Comparison of ENCODE assay signal across 8 cellular contexts in the genomic region with DNA sequence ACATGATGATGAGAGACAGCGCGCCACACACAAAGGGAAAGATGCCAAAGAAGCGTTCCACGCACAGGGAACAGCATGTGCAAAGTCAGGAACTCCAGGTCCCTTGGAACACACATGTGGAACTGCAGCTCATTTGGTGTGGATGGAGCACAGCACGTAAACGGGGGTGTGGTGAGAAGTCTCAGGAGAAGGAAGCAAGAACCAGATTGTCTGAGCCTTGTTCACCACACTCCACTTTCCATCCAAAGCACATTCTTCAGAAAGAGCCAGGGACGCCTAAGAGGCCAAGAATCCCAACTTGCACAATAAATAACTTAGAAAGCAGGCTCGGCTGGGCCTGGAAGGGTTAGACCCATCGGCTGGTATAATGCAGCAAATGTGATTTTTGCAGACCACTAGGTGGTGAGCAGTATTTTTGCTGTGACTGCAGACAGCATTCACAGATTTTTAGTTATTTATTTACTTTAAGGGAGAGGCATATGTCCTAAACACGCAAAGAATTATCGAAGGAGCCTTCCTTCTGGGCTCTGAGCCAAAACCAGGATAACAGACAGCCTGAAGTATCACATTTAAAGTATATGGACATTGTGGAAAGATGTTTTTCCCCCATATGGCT. TPM values are rescaled to one million over a fixed set of nuclear protein-coding genes. Genes with fewer than 3 reads are reported as not detected.
DNase-seq lines count a peak whose midpoint lies in the region; ATAC-seq and TF ChIP-seq lines count a peak whose summit lies in the region.

No MANE protein-coding gene starts in this region.

- 95% methylated on average over 8 to 11 of the region's 11 CpGs for WGBS in endodermal cell (ENCODE audit: insufficient coverage in 1 of 2, insufficient read length in 1 of 2), 2 experiments

- H3K9ac ChIP-seq in endodermal cell (ENCODE audit: extremely low read depth, low read length, poor library complexity, severe bottlenecking), result no peak overlapping the region

- H3K27ac Mint-ChIP-seq in endodermal cell (no peak overlapping the region), naive B cell (peak overlapping the region in 5 of 6 donors; percentile 26 to 92 (median 60))

- DNase-seq in OCI-LY7 (ENCODE audit: low spot score), result no peak
- no peak for DNase-seq in endodermal cell
- no peak for DNase-seq in naive B cell
- no peak for DNase-seq in stimulated activated CD4-positive, alpha-beta T cell treated with anti-CD3 and anti-CD28 coated beads, Interleukin-4, amount 100 ng/mL, for 4 hours
- no peak for DNase-seq in stimulated activated CD4-positive, alpha-beta T cell treated with anti-CD3 and anti-CD28 coated beads, Interleukin-1b, Interleukin-23, amount 100 ng/mL, for 48 hours

- peaks cover 34% of the 10 kb centered on the region for H3K4me1 Mint-ChIP-seq in endodermal cell
- H3K4me1 Mint-ChIP-seq in naive B cell, result peaks cover 65 to 89% (median 87%) of the 10 kb centered on the region in 3 donors

- H3K9me3 Mint-ChIP-seq in endodermal cell, result no peaks in the 10 kb centered on the region
- H3K9me3 Mint-ChIP-seq in naive B cell, result no peaks in the 10 kb centered on the region

- H3K36me3 Mint-ChIP-seq in endodermal cell (ENCODE audit: low read depth) (no peaks in the 10 kb centered on the region), naive B cell (peaks cover 0 to 8% of the 10 kb centered on the region in 2 donors)

- ATAC-seq in naive B cell (ENCODE audit: low read depth in 2 of 2), result no peak
- no peak for ATAC-seq in HG02610 (IDR thresholded peaks at IDR 0.05; ENCODE audit: unreplicated experiment)
- no peak for ATAC-seq in GM21529 (IDR thresholded peaks at IDR 0.05; ENCODE audit: unreplicated experiment)

- H3K27ac ChIP-seq in OCI-LY7 (ENCODE audit: low read depth, low read length, poor library complexity, severe bottlenecking) (no peak overlapping the region), endodermal cell (ENCODE audit: low read depth, low read length) (no peak overlapping the region)

- no peaks in the 10 kb centered on the region for H3K36me3 ChIP-seq in OCI-LY7 (ENCODE audit: insufficient read depth, low read length)
- no peaks in the 10 kb centered on the region for H3K36me3 ChIP-seq in endodermal cell (ENCODE audit: control insufficient read depth, insufficient read depth, low read length)

- intact Hi-C loops in OCI-LY7 (cut with micrococcal nuclease; ENCODE audit: unreplicated experiment), result no loop called here

- H3K4me3 ChIP-seq in OCI-LY7 (ENCODE audit: low read depth, low read length, poor library complexity, severe bottlenecking) (no peak overlapping the region), endodermal cell (ENCODE audit: low read length) (no peak overlapping the region)

- H3K79me2 ChIP-seq in OCI-LY7 (ENCODE audit: insufficient read depth, low read depth, low read length), result no peaks in the 10 kb centered on the region

- H3K27me3 Mint-ChIP-seq in endodermal cell (ENCODE audit: insufficient read depth), result no peaks in the 10 kb centered on the region
- H3K27me3 Mint-ChIP-seq in naive B cell, result no peaks in the 10 kb centered on the region

- POLR2A ChIA-PET in OCI-LY7 (lab: Charles Lee), result no interaction called here

- peak overlapping the region; percentile 36; the same call in 1 of the 2 replicates for H2AFZ ChIP-seq in OCI-LY7 (ENCODE audit: low read length)

- BruUV-seq in OCI-LY7 (replicated peaks; lab: Mats Ljungman, UMichigan), result no TSS peak

- no peaks in the 10 kb centered on the region for H3K27me3 ChIP-seq in endodermal cell (ENCODE audit: control insufficient read depth, insufficient read depth, low read length, poor library complexity, severe bottlenecking)

- no peaks in the 10 kb centered on the region for H4K20me1 ChIP-seq in OCI-LY7 (ENCODE audit: insufficient read depth, low read length)

- CTCF ChIA-PET in OCI-LY7 (lab: Charles Lee; ENCODE audit: unreplicated experiment), result interaction anchor here (0.6 kb wide), 1 partner anchor 98 kb away, joined by 3 read pairs; no protein-coding TSS in a partner anchor

- H3K4me1 ChIP-seq in OCI-LY7 (ENCODE audit: insufficient read depth, low read length, poor library complexity, severe bottlenecking), result peaks cover 40% of the 10 kb centered on the region
- H3K4me1 ChIP-seq in endodermal cell (ENCODE audit: control insufficient read depth, insufficient read depth, low read length), result peaks cover 21% of the 10 kb centered on the region

- H3K4me3 Mint-ChIP-seq in endodermal cell, result no peak overlapping the region
- H3K4me3 Mint-ChIP-seq in naive B cell, result peak overlapping the region in 1 of 8 donors; percentile 29

- H3K9me3 ChIP-seq in OCI-LY7 (ENCODE audit: low read length) (no peaks in the 10 kb centered on the region), endodermal cell (ENCODE audit: control insufficient read depth, low read length) (no peaks in the 10 kb centered on the region)

- H3K9me2 ChIP-seq in OCI-LY7 (ENCODE audit: insufficient read depth, low read length), result no peaks in the 10 kb centered on the region

- TF ChIP-seq CTCF in GM12873 (IDR thresholded peaks at IDR 0.05; ENCODE audit: insufficient read depth, low read depth, low read length, missing control alignments), result peak; percentile 16
- peak; percentile 65 for TF ChIP-seq CTCF in OCI-LY7 (conservative IDR thresholded peaks at IDR 0.05; ENCODE audit: low read length)
- peak; percentile 35 for TF ChIP-seq CTCF in endodermal cell (conservative IDR thresholded peaks at IDR 0.05)

- no peak overlapping the region for H3K4me2 ChIP-seq in OCI-LY7 (ENCODE audit: low read length)

RNA-seq across cellular contexts. Expression of a gene that starts 27.9 kb away (rescaled TPM):
- total RNA-seq in OCI-LY7 (2014; rRNA removed; shearing (Covaris generic)), result 19.3 and 27.1 TPM in 2 replicates
- total RNA-seq in OCI-LY7 (2022), result 51.5 and 59.9 TPM in 2 replicates
- total RNA-seq in endodermal cell, result 10 to 100 TPM; 29.2 to 34.0 TPM
- 38.9 TPM for polyA plus RNA-seq in endodermal cell (2013, experiment 1 of 2)
- polyA plus RNA-seq in endodermal cell (2013, experiment 2 of 2), result 35.4 TPM
- 10 to 100 TPM; 43.8 to 69.0 (median 48.4) TPM for polyA plus RNA-seq in naive B cell (ENCODE audit: low read depth in 6 of 6)

RNA-seq across cellular contexts. Expression of a gene that starts 28.1 kb away (rescaled TPM):
- 48.4 and 68.0 TPM in 2 replicates for total RNA-seq in OCI-LY7 (2014; rRNA removed; shearing (Covaris generic))
- 84.7 and 92.8 TPM in 2 replicates for total RNA-seq in OCI-LY7 (2022)
- 10 to 100 TPM; 57.4 to 68.4 TPM for total RNA-seq in endodermal cell
- polyA plus RNA-seq in endodermal cell (2013, experiment 1 of 2), result 65.8 TPM
- polyA plus RNA-seq in endodermal cell (2013, experiment 2 of 2), result 69.7 TPM
- 100 to 1,000 TPM; 485 to 708 (median 561) TPM for polyA plus RNA-seq in naive B cell (ENCODE audit: low read depth in 6 of 6)

RNA-seq across cellular contexts. Expression of a gene that starts 29.8 kb away (rescaled TPM):
- 102 and 105 TPM in 2 replicates for total RNA-seq in OCI-LY7 (2014; rRNA removed; shearing (Covaris generic))
- total RNA-seq in OCI-LY7 (2022) (32.8 and 91.8 TPM in 2 replicates), endodermal cell (10 to 100 TPM; 20.5 to 30.2 TPM)
- polyA plus RNA-seq in endodermal cell (2013, experiment 1 of 2), result 178 TPM
- polyA plus RNA-seq in endodermal cell (2013, experiment 2 of 2), result 119 TPM
- polyA plus RNA-seq in naive B cell (ENCODE audit: low read depth in 6 of 6), result 100 to 1,000 TPM in 1 of 6 donors, 10 to 100 TPM in 5; 22.6 to 124 (median 78.2) TPM
